Comparison of ENCODE assay signal across 22 cellular contexts in genomic region chr20:43994486-43995100, GRCh38.
A peak's percentile ranks its signal among the peaks of the same experiment; 100 is the strongest.
DNase-seq lines count a peak whose midpoint lies in the region; ATAC-seq and TF ChIP-seq lines count a peak whose summit lies in the region.
"Had no signal": no experiment of that assay in that cellular context is flagged by ENCODE, and none has a peak within 500 bp of the region (broad histone marks: within the 10 kb centered on the region; RNA-seq: fewer than 3 reads in every experiment).

No MANE protein-coding gene starts in this region.

- H3K9me3 Mint-ChIP-seq in endodermal cell: peaks cover 4% of the 10 kb centered on the region
- H3K9me3 Mint-ChIP-seq: activated T-cell treated with anti-CD3 and anti-CD28 coated beads, Interleukin-2, amount 50 U/mL, for 72 hours had no signal

- no peak overlapping the region for H3K4me3 Mint-ChIP-seq in endodermal cell
- H3K4me3 Mint-ChIP-seq: activated naive CD4-positive, alpha-beta T cell treated with anti-CD3 and anti-CD28 coated beads, Interleukin-2, amount 10 ng/mL, durations not matched to agents 7 days and 5 days; activated T-cell treated with anti-CD3 and anti-CD28 coated beads, Interleukin-2, amount 50 U/mL, for 72 hours; immature natural killer cell had no signal

- ATAC-seq in Right ventricle myocardium superior (ENCODE audit: poor library complexity): peak; percentile 45
- ATAC-seq in left ventricle myocardium superior: no peak
- ATAC-seq in GM21526 (IDR thresholded peaks at IDR 0.05; ENCODE audit: low FRiP score, unreplicated experiment): no peak
- ATAC-seq: activated CD4-positive, CD25-positive, alpha-beta regulatory T cell treated with anti-CD3 and anti-CD28 coated beads, Interleukin-2, amount 50 U/mL, for 24 hours; activated T-cell treated with anti-CD3 and anti-CD28 coated beads, Interleukin-2, amount 50 U/mL, for 72 hours had no signal

- no peak for DNase-seq in Right ventricle myocardium superior
- no peak for DNase-seq in left ventricle myocardium superior
- DNase-seq in RKO (ENCODE audit: low spot score): peak; percentile 33
- no peak for DNase-seq in endodermal cell
- DNase-seq in suprapubic skin (ENCODE audit: low spot score in 2 of 2): peak; percentile 25 to 45
- DNase-seq in coronary artery (ENCODE audit: low spot score): no peak
- DNase-seq in anterior cingulate cortex (lab: John Stamatoyannopoulos, UW): no peak
- DNase-seq: activated naive CD4-positive, alpha-beta T cell treated with anti-CD3 and anti-CD28 coated beads, Interleukin-2, amount 10 ng/mL, durations not matched to agents 7 days and 5 days; activated T-cell treated with anti-CD3 and anti-CD28 coated beads, Interleukin-2, amount 50 U/mL, for 72 hours; C1 segment of cervical spinal cord; Calu3; colonic mucosa; immature natural killer cell; NCI-H446; nucleus accumbens; Peyer's patch; stimulated activated CD8-positive, alpha-beta memory T cell treated with anti-CD3 and anti-CD28 coated beads, Interleukin-4, amount 100 ng/mL, for 48 hours; T1000 had no signal

- H3K27ac Mint-ChIP-seq in endodermal cell: no peak overlapping the region
- H3K27ac Mint-ChIP-seq: activated naive CD4-positive, alpha-beta T cell treated with anti-CD3 and anti-CD28 coated beads, Interleukin-2, amount 10 ng/mL, durations not matched to agents 7 days and 5 days; activated T-cell treated with anti-CD3 and anti-CD28 coated beads, Interleukin-2, amount 50 U/mL, for 72 hours; immature natural killer cell had no signal

- no peak overlapping the region for H3K9ac ChIP-seq in endodermal cell (ENCODE audit: extremely low read depth, low read length, poor library complexity, severe bottlenecking)

- H3K27ac ChIP-seq in endodermal cell (ENCODE audit: low read depth, low read length): no peak overlapping the region
- H3K27ac ChIP-seq in suprapubic skin: no peak overlapping the region
- H3K27ac ChIP-seq in coronary artery: no peak overlapping the region
- H3K27ac ChIP-seq: ascending aorta, colonic mucosa, HL-60, Peyer's patch had no signal

- intact Hi-C loops in Right ventricle myocardium superior (cut with DNase I): no loop called here
- intact Hi-C loops in left ventricle myocardium superior (cut with micrococcal nuclease): no loop called here

- no peaks in the 10 kb centered on the region for H3K27me3 Mint-ChIP-seq in endodermal cell (ENCODE audit: insufficient read depth)

- H3K4me1 ChIP-seq in endodermal cell (ENCODE audit: control insufficient read depth, insufficient read depth, low read length) (peaks cover 8% of the 10 kb centered on the region), suprapubic skin (no peaks in the 10 kb centered on the region)
- H3K4me1 ChIP-seq: ascending aorta, colonic mucosa had no signal

- no peaks in the 10 kb centered on the region for H3K36me3 Mint-ChIP-seq in endodermal cell (ENCODE audit: low read depth)

- no peak for TF ChIP-seq POLR2A in suprapubic skin (IDR thresholded peaks at IDR 0.05)

- TF ChIP-seq CTCF in endodermal cell (conservative IDR thresholded peaks at IDR 0.05): no peak
- TF ChIP-seq CTCF in suprapubic skin (IDR thresholded peaks at IDR 0.05): no peak
- no peak for TF ChIP-seq CTCF in coronary artery (IDR thresholded peaks at IDR 0.05)

- no peak for TF ChIP-seq EP300 in suprapubic skin (IDR thresholded peaks at IDR 0.05)

- WGBS in endodermal cell (ENCODE audit: insufficient coverage in 1 of 2, insufficient read length in 1 of 2), 2 experiments: 64 to 77% methylated on average over 3 to 8 of the region's 11 CpGs
- 79% methylated on average over 11 of the region's 11 CpGs for WGBS in suprapubic skin

- H3K27me3 ChIP-seq in endodermal cell (ENCODE audit: control insufficient read depth, insufficient read depth, low read length, poor library complexity, severe bottlenecking) (no peaks in the 10 kb centered on the region), suprapubic skin (no peaks in the 10 kb centered on the region)
- H3K27me3 ChIP-seq: ascending aorta, colonic mucosa, Peyer's patch had no signal

- H3K4me1 Mint-ChIP-seq in endodermal cell: peaks cover 9% of the 10 kb centered on the region
- H3K4me1 Mint-ChIP-seq: immature natural killer cell had no signal

- H3K36me3 ChIP-seq in endodermal cell (ENCODE audit: control insufficient read depth, insufficient read depth, low read length) (no peaks in the 10 kb centered on the region), suprapubic skin (no peaks in the 10 kb centered on the region)
- H3K36me3 ChIP-seq: ascending aorta, colonic mucosa, Peyer's patch had no signal

- H3K9me3 ChIP-seq in endodermal cell (ENCODE audit: control insufficient read depth, low read length) (no peaks in the 10 kb centered on the region), suprapubic skin (no peaks in the 10 kb centered on the region)
- H3K9me3 ChIP-seq: ascending aorta, colonic mucosa, Peyer's patch had no signal

- peak overlapping the region; percentile 16 for H3K4me3 ChIP-seq in endodermal cell (ENCODE audit: low read length)
- no peak overlapping the region for H3K4me3 ChIP-seq in suprapubic skin
- H3K4me3 ChIP-seq in coronary artery: no peak overlapping the region
- H3K4me3 ChIP-seq: ascending aorta, colonic mucosa, Peyer's patch had no signal

Comparison
In these comparisons a context has a peak if more than half of its experiments do, and no peak if none do; other contexts are left out.
1. DNase-seq: peak in RKO (single experiment) and suprapubic skin (2 of 2); none in Right ventricle myocardium superior (single experiment), left ventricle myocardium superior (single experiment), endodermal cell (single experiment), coronary artery (single experiment) and anterior cingulate cortex (0 of 58).